Comparison of ENCODE assay signal across 8 cellular contexts in the genomic region with DNA sequence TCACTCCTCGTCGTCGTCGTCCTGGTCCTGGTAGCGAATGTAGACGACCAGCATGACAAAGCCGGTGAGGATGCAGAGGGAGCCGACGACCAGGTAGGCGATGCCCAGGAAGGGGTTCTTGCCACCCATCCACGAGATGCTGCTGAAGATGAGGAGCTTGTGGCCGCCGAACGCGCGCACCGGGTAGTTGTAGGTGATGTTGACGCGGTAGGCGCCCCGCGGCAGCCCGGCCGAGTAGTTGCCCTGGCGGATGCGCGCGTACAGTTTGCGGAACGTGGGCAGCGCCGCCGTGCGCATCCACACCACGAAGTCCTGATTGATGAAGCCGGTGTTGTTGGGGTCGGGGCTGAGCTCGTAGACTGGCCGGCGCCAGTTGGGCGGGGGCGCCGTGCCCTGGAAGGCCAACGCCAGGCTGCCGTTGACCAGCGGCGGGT. TPM values are rescaled to one million over a fixed set of nuclear protein-coding genes. Genes with fewer than 3 reads are reported as not detected.
A peak's percentile ranks its signal among the peaks of the same experiment; 100 is the strongest.
DNase-seq lines count a peak whose midpoint lies in the region; ATAC-seq, FAIRE-seq and TF ChIP-seq lines count a peak whose summit lies in the region.

No MANE protein-coding gene starts in this region.

- no peak for TF ChIP-seq CTCF in pancreas (IDR thresholded peaks at IDR 0.05)
- no peak for TF ChIP-seq CTCF in WERI-Rb-1 (IDR thresholded peaks at IDR 0.05; ENCODE audit: low read depth, low read length)

- WGBS in pancreas, 2 donors = 0 to 4% methylated on average over 47 of the region's 47 CpGs

- peaks cover 4 to 32% (median 12%) of the 10 kb centered on the region in 3 donors for H3K4me1 ChIP-seq in pancreas

- ATAC-seq in esophagus mucosa (peak; percentile 24), pancreas (peak; percentile 13 to 39 (median 22)), HG03378 (IDR thresholded peaks at IDR 0.05; ENCODE audit: unreplicated experiment) (no peak)

- intact Hi-C loops in pancreas (cut with DNase I) = no loop called here

- FAIRE-seq in pancreas (lab: Jason Lieb, UNC) = no peak

- H3K27me3 ChIP-seq in pancreas = no peaks in the 10 kb centered on the region
- H3K27me3 ChIP-seq in WERI-Rb-1 (ENCODE audit: insufficient read depth, low read depth, severe bottlenecking) = no peaks in the 10 kb centered on the region

- DNase-seq in DMS79 treated with DMSO at 0.1 percent for 48 hours (lab: John Stamatoyannopoulos, UW) = peak; percentile 77
- peak; percentile 60 for DNase-seq in activated CD4-positive, alpha-beta T cell treated with anti-CD3 and anti-CD28 coated beads for 48 hours
- DNase-seq in pancreas = peak in 2 of 6 donors; percentile 37 to 74
- DNase-seq in globus pallidus (ENCODE audit: low spot score) = no peak
- no peak for DNase-seq in GM19240 (ENCODE audit: insufficient read length, low spot score)
- no peak for DNase-seq in WERI-Rb-1

- no peaks in the 10 kb centered on the region for H3K36me3 ChIP-seq in pancreas
- no peaks in the 10 kb centered on the region for H3K36me3 ChIP-seq in WERI-Rb-1

- peak overlapping the region; percentile 61 to 86 (median 72) for H3K4me3 ChIP-seq in pancreas
- H3K4me3 ChIP-seq in WERI-Rb-1 (ENCODE audit: low read depth, low read length) = no peak overlapping the region

- H3K9me3 ChIP-seq in pancreas = no peaks in the 10 kb centered on the region
- H3K9me3 ChIP-seq in WERI-Rb-1 (ENCODE audit: severe bottlenecking) = peaks cover 4% of the 10 kb centered on the region

- H3K27ac ChIP-seq in pancreas (peak overlapping the region; percentile 98 to 100 (median 99)), WERI-Rb-1 (no peak overlapping the region)

RNA-seq across cellular contexts. Expression of gene TMEM30B, which starts 1.0 kb away (rescaled TPM):
- total RNA-seq in esophagus mucosa (14.7 TPM), pancreas (10 to 100 TPM; 15.7 to 21.3 (median 17.7) TPM)
- 10 to 100 TPM; 10.1 to 18.9 TPM for polyA plus RNA-seq in pancreas

RNA-seq across cellular contexts. Expression of gene PRKCH, which starts 41.3 kb away (rescaled TPM):
- 48.2 TPM for total RNA-seq in esophagus mucosa
- total RNA-seq in pancreas = 10 to 100 TPM in 3 of 6 donors, 1 to 10 TPM in 3; 5.2 to 16.9 (median 9.5) TPM
- polyA plus RNA-seq in pancreas = 1 to 10 TPM; 3.6 to 9.2 TPM

Comparison
In these comparisons a context has a peak if more than half of its experiments do, and no peak if none do; other contexts are left out.
1. DNase-seq: peak in DMS79 treated with DMSO at 0.1 percent for 48 hours (single experiment) and activated CD4-positive, alpha-beta T cell treated with anti-CD3 and anti-CD28 coated beads for 48 hours (single experiment); none in globus pallidus (single experiment), GM19240 (single experiment) and WERI-Rb-1 (single experiment).